In genomic region chr7:83162402-83163256, GRCh38 we compare ENCODE assay signal across 1 cellular context.
A peak's percentile ranks its signal among the peaks of the same experiment; 100 is the strongest.
TF ChIP-seq lines count a peak whose summit lies in the region.

Gene PCLO, minus strand, starts transcription at chr7:83162884. Its CDS starts 292 bp downstream, at chr7:83162592.

TF ChIP-seq in HepG2, 621 proteins besides CTCF, POLR2A, EP300 and RAD21 (continued from another document and continues in another):
- no peak for TF ChIP-seq ZXDC (CRISPR knock-in tag; IDR thresholded peaks at IDR 0.05)
- TF ChIP-seq ZNF382 (CRISPR knock-in tag; IDR thresholded peaks at IDR 0.05; ENCODE audit: borderline replicate concordance) = no peak
- no peak for TF ChIP-seq ZNF17 (CRISPR knock-in tag; IDR thresholded peaks at IDR 0.05)
- TF ChIP-seq ZNF143 (CRISPR knock-in tag; IDR thresholded peaks at IDR 0.05) = peak; percentile 67; the same call in 1 of the 2 replicates
- TF ChIP-seq AGO1 (IDR thresholded peaks at IDR 0.05; ENCODE audit: low read depth, low read length, poor library complexity, severe bottlenecking) = no peak
- TF ChIP-seq ATF3 (CRISPR knock-in tag; IDR thresholded peaks at IDR 0.05) = 0 out of 2 replicates have a peak, but pooled peaks have one; percentile 8
- TF ChIP-seq MXI1 (IDR thresholded peaks at IDR 0.05; ENCODE audit: borderline replicate concordance, low read depth, low read length) = peak; percentile 28; the same call in 1 of the 3 replicates
- TF ChIP-seq FOXA3 (CRISPR knock-in tag; IDR thresholded peaks at IDR 0.05) = no peak
- TF ChIP-seq ZFP82 (CRISPR knock-in tag; IDR thresholded peaks at IDR 0.05; ENCODE audit: borderline replicate concordance) = no peak
- TF ChIP-seq MTF2 (CRISPR knock-in tag; IDR thresholded peaks at IDR 0.05; ENCODE audit: borderline replicate concordance) = peak; percentile 81; the same call in 1 of the 2 replicates
- 0 out of 2 replicates have a peak, but pooled peaks have one; percentile 48 for TF ChIP-seq ZNF710 (CRISPR knock-in tag; IDR thresholded peaks at IDR 0.05; ENCODE audit: borderline replicate concordance)
- TF ChIP-seq ZNF501 (CRISPR knock-in tag; IDR thresholded peaks at IDR 0.05) = peak; percentile 89
- TF ChIP-seq CHCHD3 (CRISPR knock-in tag; IDR thresholded peaks at IDR 0.05) = no peak
- 0 out of 2 replicates have a peak, but pooled peaks have one; percentile 69 for TF ChIP-seq ZNF788 (CRISPR knock-in tag; IDR thresholded peaks at IDR 0.05; ENCODE audit: borderline replicate concordance)
- 0 out of 2 replicates have a peak, but pooled peaks have one; percentile 46 for TF ChIP-seq NCOA1 (CRISPR knock-in tag; IDR thresholded peaks at IDR 0.05)
- peak; percentile 65 for TF ChIP-seq ZEB1 (IDR thresholded peaks at IDR 0.05; ENCODE audit: insufficient replicate concordance, low read depth)
- TF ChIP-seq GFI1 (CRISPR knock-in tag; IDR thresholded peaks at IDR 0.05; ENCODE audit: borderline replicate concordance) = 0 out of 2 replicates have a peak, but pooled peaks have one; percentile 17
- TF ChIP-seq RCOR2 (CRISPR knock-in tag; IDR thresholded peaks at IDR 0.05) = no peak
- TF ChIP-seq ZNF232 (CRISPR knock-in tag; IDR thresholded peaks at IDR 0.05; ENCODE audit: borderline replicate concordance) = no peak; the same call in 1 of the 2 replicates
- peak; percentile 58; the same call in 1 of the 2 replicates for TF ChIP-seq POGK (CRISPR knock-in tag; conservative IDR thresholded peaks at IDR 0.05)
- TF ChIP-seq ZNF335 (CRISPR knock-in tag; IDR thresholded peaks at IDR 0.05) = peak; percentile 86
- TF ChIP-seq ZNF230 (CRISPR knock-in tag; IDR thresholded peaks at IDR 0.05) = 0 out of 2 replicates have a peak, but pooled peaks have one; percentile 29
- TF ChIP-seq ZNF775 (CRISPR knock-in tag; IDR thresholded peaks at IDR 0.05; ENCODE audit: borderline replicate concordance) = no peak
- TF ChIP-seq ZNF407 (CRISPR knock-in tag; IDR thresholded peaks at IDR 0.05; ENCODE audit: not compliant biosample characterization) = peak; percentile 30
- TF ChIP-seq ZNF629 (CRISPR knock-in tag; conservative IDR thresholded peaks at IDR 0.05) = no peak
- TF ChIP-seq HINFP (CRISPR knock-in tag; IDR thresholded peaks at IDR 0.05; ENCODE audit: low read depth) = no peak
- TF ChIP-seq ZNF644 (CRISPR knock-in tag; IDR thresholded peaks at IDR 0.05; ENCODE audit: low read depth) = peak; percentile 40; the same call in 1 of the 2 replicates
- peak; percentile 79 for TF ChIP-seq ZNF687 (CRISPR knock-in tag; IDR thresholded peaks at IDR 0.05)
- TF ChIP-seq HNF4A (CRISPR knock-in tag; IDR thresholded peaks at IDR 0.05) = peak; percentile 72
